In genomic region chr1:211326528-211327340, GRCh38 we compare ENCODE assay signal across 8 cellular contexts. TPM values are rescaled to one million over a fixed set of nuclear protein-coding genes. Genes with fewer than 3 reads are reported as not detected.
DNase-seq lines count a peak whose midpoint lies in the region; ATAC-seq and TF ChIP-seq lines count a peak whose summit lies in the region.

A gene with protein sequence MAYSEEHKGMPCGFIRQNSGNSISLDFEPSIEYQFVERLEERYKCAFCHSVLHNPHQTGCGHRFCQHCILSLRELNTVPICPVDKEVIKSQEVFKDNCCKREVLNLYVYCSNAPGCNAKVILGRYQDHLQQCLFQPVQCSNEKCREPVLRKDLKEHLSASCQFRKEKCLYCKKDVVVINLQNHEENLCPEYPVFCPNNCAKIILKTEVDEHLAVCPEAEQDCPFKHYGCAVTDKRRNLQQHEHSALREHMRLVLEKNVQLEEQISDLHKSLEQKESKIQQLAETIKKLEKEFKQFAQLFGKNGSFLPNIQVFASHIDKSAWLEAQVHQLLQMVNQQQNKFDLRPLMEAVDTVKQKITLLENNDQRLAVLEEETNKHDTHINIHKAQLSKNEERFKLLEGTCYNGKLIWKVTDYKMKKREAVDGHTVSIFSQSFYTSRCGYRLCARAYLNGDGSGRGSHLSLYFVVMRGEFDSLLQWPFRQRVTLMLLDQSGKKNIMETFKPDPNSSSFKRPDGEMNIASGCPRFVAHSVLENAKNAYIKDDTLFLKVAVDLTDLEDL (plus strand): TSS chr1:211326833. CDS start chr1:211353240, 26,407 bp downstream.

- DNase-seq in MG63 = peak; percentile 82
- DNase-seq in activated CD4-positive, CD25-positive, alpha-beta regulatory T cell (lab: John Stamatoyannopoulos, UW) = peak in 3 of 4 experiments; percentile 18 to 27 (median 25)
- DNase-seq in dorsolateral prefrontal cortex = peak in 2 of 10 donors; percentile 40 to 52
- DNase-seq in lung (ENCODE audit: low spot score) = peak; percentile 38
- peak; percentile 30 to 37 for DNase-seq in stimulated activated CD8-positive, alpha-beta memory T cell treated with anti-CD3 and anti-CD28 coated beads, Interleukin-7, amount 100 ng/mL, for 48 hours (ENCODE audit: extremely low read depth in 1 of 2, low read depth in 1 of 2)
- no peak for DNase-seq in cortex of kidney (lab: John Stamatoyannopoulos, UW)

- intact Hi-C loops in dorsolateral prefrontal cortex (cut with DNase I) = loop anchor here (5.0 to 10.0 kb wide), 2 partner anchors 58 to 191 kb away; no protein-coding TSS in a partner anchor

- WGBS in lung, 2 donors = 1% methylated on average over 86 to 91 of the region's 91 CpGs

- H3K9me3 ChIP-seq in ES-I3 (ENCODE audit: control insufficient read depth, insufficient read depth, low read length) (no peaks in the 10 kb centered on the region), MG63 (peaks cover 4% of the 10 kb centered on the region), lung (ENCODE audit: control insufficient read depth in 2 of 2, insufficient read depth in 1 of 2, low read length in 1 of 2) (no peaks in the 10 kb centered on the region)

- peak within 1 kb of the TSS; percentile 71 for H3K4me3 ChIP-seq in MG63
- H3K4me3 ChIP-seq in dorsolateral prefrontal cortex = peak within 1 kb of the TSS; percentile 51 to 87 (median 70)
- peak within 1 kb of the TSS; percentile 68 for H3K4me3 ChIP-seq in lung

- peak within 1 kb of the TSS; percentile 52 for H3K9ac ChIP-seq in ES-I3 (ENCODE audit: low read depth, low read length)

- no peak for TF ChIP-seq CTCF in dorsolateral prefrontal cortex (IDR thresholded peaks at IDR 0.05 in 54 of 56, conservative IDR thresholded peaks at IDR 0.05 in 2 of 56; ENCODE audit: low read depth in 1 of 56, partially characterized antibody in 56 of 56)
- no peak for TF ChIP-seq CTCF in lung (IDR thresholded peaks at IDR 0.05; ENCODE audit: control extremely low read depth, extremely low read depth)

- ATAC-seq in GM21717 (IDR thresholded peaks at IDR 0.05; ENCODE audit: unreplicated experiment) (peak; percentile 27), lung (ENCODE audit: insufficient read depth, low FRiP score) (peak; percentile 81)

- H3K36me3 ChIP-seq in ES-I3 (ENCODE audit: insufficient read depth, low read length) (no peaks in the 10 kb centered on the region), MG63 (peaks cover 4% of the 10 kb centered on the region), lung (ENCODE audit: control insufficient read depth in 2 of 2, insufficient read depth in 2 of 2, low read length in 2 of 2) (no peaks in the 10 kb centered on the region)

- H3K27ac ChIP-seq in dorsolateral prefrontal cortex = peak within 1 kb of the TSS in 41 of 59 donors; percentile 4 to 86 (median 54)
- H3K27ac ChIP-seq in lung (ENCODE audit: low read depth in 1 of 2, low read length in 1 of 2) = peak within 1 kb of the TSS in 1 of 2 donors; percentile 68

- H3K4me1 ChIP-seq in ES-I3 (ENCODE audit: insufficient read depth, low read length) = peaks cover 15% of the 10 kb centered on the region
- peaks cover 0 to 8% of the 10 kb centered on the region in 2 donors for H3K4me1 ChIP-seq in lung (ENCODE audit: control insufficient read depth in 2 of 2, insufficient read depth in 2 of 2, low read length in 2 of 2)

- H3K27me3 ChIP-seq in MG63 = peaks cover 2% of the 10 kb centered on the region; the same call in 1 of the 2 replicates
- H3K27me3 ChIP-seq in dorsolateral prefrontal cortex = no peaks in the 10 kb centered on the region
- H3K27me3 ChIP-seq in lung (ENCODE audit: control insufficient read depth, insufficient read depth) = no peaks in the 10 kb centered on the region

RNA-seq across cellular contexts. Expression of the gene that starts here (rescaled TPM):
- 5.8 and 22.9 TPM in 2 replicates for total RNA-seq in MG63 (2014; rRNA removed; shearing (Covaris generic); ENCODE audit: low replicate concordance)
- total RNA-seq in dorsolateral prefrontal cortex = 10 to 100 TPM in 59 of 120 experiments, 1 to 10 TPM in 61; 4.0 to 22.1 (median 9.9) TPM
- 10 to 100 TPM in 1 of 2 donors, 1 to 10 TPM in 1; 8.6 to 25.9 TPM for total RNA-seq in lung
- 1 to 10 TPM; 4.3 to 4.4 TPM for polyA plus RNA-seq in lung
